ENCODE assay signal across 1 cellular context in genomic region chr7:139852482-139852845, GRCh38.
TF ChIP-seq lines count a peak whose summit lies in the region.

No MANE protein-coding gene starts in this region.

TF ChIP-seq in IMR-90, 13 proteins besides CTCF, POLR2A, EP300 and RAD21 (continued from another document):
- no peak for TF ChIP-seq RCOR1 (IDR thresholded peaks at IDR 0.05; ENCODE audit: insufficient replicate concordance, low read length)
- no peak for TF ChIP-seq USF2 (IDR thresholded peaks at IDR 0.05; ENCODE audit: low read depth, low read length)
- TF ChIP-seq RFX5 (IDR thresholded peaks at IDR 0.05; ENCODE audit: low read depth, low read length) = no peak
